8 cellular contexts compared by ENCODE assay signal in genomic region chr7:139482662-139483466, GRCh38. TPM values are rescaled to one million over a fixed set of nuclear protein-coding genes. Genes with fewer than 3 reads are reported as not detected.
DNase-seq lines count a peak whose midpoint lies in the region; ATAC-seq lines count a peak whose summit lies in the region.

No MANE protein-coding gene starts in this region.

- H3K4me3 Mint-ChIP-seq in activated CD4-positive, alpha-beta T cell treated with anti-CD3 and anti-CD28 coated beads for 36 hours = peak overlapping the region; percentile 35
- peak overlapping the region; percentile 44 for H3K4me3 Mint-ChIP-seq in activated T-helper 17 cell treated with anti-CD3 and anti-CD28 coated beads, Interleukin-2, amount 50 U/mL, for 72 hours

- H3K27ac ChIP-seq in iPS-20b (ENCODE audit: low read length) = no peak overlapping the region

- peak overlapping the region; percentile 70 for H3K4me3 ChIP-seq in iPS-20b (ENCODE audit: low read length)

- POLR2A ChIA-PET in activated CD4-positive, alpha-beta T cell treated with anti-CD3 and anti-CD28 coated beads for 36 hours (lab: Charles Lee) = no interaction called here

- H3K27me3 Mint-ChIP-seq in activated CD4-positive, alpha-beta T cell treated with anti-CD3 and anti-CD28 coated beads for 36 hours = peaks cover 31% of the 10 kb centered on the region
- peaks cover 22% of the 10 kb centered on the region for H3K27me3 Mint-ChIP-seq in activated T-helper 17 cell treated with anti-CD3 and anti-CD28 coated beads, Interleukin-2, amount 50 U/mL, for 72 hours

- peak; percentile 17 for ATAC-seq in activated CD4-positive, alpha-beta T cell treated with anti-CD3 and anti-CD28 coated beads for 36 hours
- peak; percentile 36 for ATAC-seq in HG03342 (IDR thresholded peaks at IDR 0.05; ENCODE audit: unreplicated experiment)
- ATAC-seq in activated T-helper 17 cell treated with anti-CD3 and anti-CD28 coated beads, Interleukin-2, amount 50 U/mL, for 72 hours (replicated peaks) = peak; percentile 18

- H3K9ac ChIP-seq in iPS-20b (ENCODE audit: low read depth, low read length) = peak overlapping the region; percentile 45

- no peaks in the 10 kb centered on the region for H3K36me3 Mint-ChIP-seq in activated CD4-positive, alpha-beta T cell treated with anti-CD3 and anti-CD28 coated beads for 36 hours (ENCODE audit: low read depth)
- no peaks in the 10 kb centered on the region for H3K36me3 Mint-ChIP-seq in activated T-helper 17 cell treated with anti-CD3 and anti-CD28 coated beads, Interleukin-2, amount 50 U/mL, for 72 hours (ENCODE audit: low read depth)

- intact Hi-C loops in activated CD4-positive, alpha-beta T cell treated with anti-CD3 and anti-CD28 coated beads for 36 hours (cut with DNase I, micrococcal nuclease) = no loop called here

- no peaks in the 10 kb centered on the region for H3K9me3 ChIP-seq in iPS-20b (ENCODE audit: insufficient read depth, low read depth, low read length)

- H3K27me3 ChIP-seq in iPS-20b (ENCODE audit: insufficient read depth, low read length) = peaks cover 45% of the 10 kb centered on the region

- no peaks in the 10 kb centered on the region for H3K36me3 ChIP-seq in iPS-20b (ENCODE audit: insufficient read depth, low read depth, low read length)

- no peak overlapping the region for H3K27ac Mint-ChIP-seq in activated CD4-positive, alpha-beta T cell treated with anti-CD3 and anti-CD28 coated beads for 36 hours
- H3K27ac Mint-ChIP-seq in activated T-helper 17 cell treated with anti-CD3 and anti-CD28 coated beads, Interleukin-2, amount 50 U/mL, for 72 hours = no peak overlapping the region

- CTCF ChIA-PET in activated CD4-positive, alpha-beta T cell treated with anti-CD3 and anti-CD28 coated beads for 36 hours (lab: Charles Lee) = interaction anchor here (0.6 to 1.8 kb wide), 4 partner anchors 16 to 843 kb away, joined by 3 to 6 read pairs (median 3); no protein-coding TSS in a partner anchor

- no peaks in the 10 kb centered on the region for H3K9me3 Mint-ChIP-seq in activated CD4-positive, alpha-beta T cell treated with anti-CD3 and anti-CD28 coated beads for 36 hours (ENCODE audit: low read depth)
- H3K9me3 Mint-ChIP-seq in activated T-helper 17 cell treated with anti-CD3 and anti-CD28 coated beads, Interleukin-2, amount 50 U/mL, for 72 hours = no peaks in the 10 kb centered on the region

- H3K4me1 Mint-ChIP-seq in activated CD4-positive, alpha-beta T cell treated with anti-CD3 and anti-CD28 coated beads for 36 hours = peaks cover 2% of the 10 kb centered on the region
- H3K4me1 Mint-ChIP-seq in activated T-helper 17 cell treated with anti-CD3 and anti-CD28 coated beads, Interleukin-2, amount 50 U/mL, for 72 hours = no peaks in the 10 kb centered on the region

- H3K4me1 ChIP-seq in iPS-20b (ENCODE audit: insufficient read depth, low read length) = no peaks in the 10 kb centered on the region

- peak; percentile 47 for DNase-seq in activated CD4-positive, alpha-beta T cell treated with anti-CD3 and anti-CD28 coated beads for 36 hours
- no peak for DNase-seq in activated CD4-positive, alpha-beta T cell treated with anti-CD3 and anti-CD28 coated beads for 1 hour
- peak; percentile 5 for DNase-seq in stimulated activated CD4-positive, alpha-beta T cell treated with anti-CD3 and anti-CD28 coated beads, Interleukin-1b, Interleukin-23, amount 100 ng/mL, for 48 hours
- no peak for DNase-seq in T-helper 9 cell
- DNase-seq in midbrain (lab: John Stamatoyannopoulos, UW) = no peak

RNA-seq across cellular contexts. Expression of gene KLRG2, which starts 0.6 kb away (rescaled TPM):
- total RNA-seq in activated CD4-positive, alpha-beta T cell treated with anti-CD3 and anti-CD28 coated beads for 36 hours = under 1 TPM; 0.60 to 0.62 TPM
- total RNA-seq in activated T-helper 17 cell treated with anti-CD3 and anti-CD28 coated beads, Interleukin-2, amount 50 U/mL, for 72 hours = not detected

RNA-seq across cellular contexts. Expression of gene CLEC2L, which starts 40.6 kb away (rescaled TPM):
- not detected for total RNA-seq in activated CD4-positive, alpha-beta T cell treated with anti-CD3 and anti-CD28 coated beads for 36 hours
- not detected for total RNA-seq in activated T-helper 17 cell treated with anti-CD3 and anti-CD28 coated beads, Interleukin-2, amount 50 U/mL, for 72 hours

Comparison
In these comparisons a context has a peak if more than half of its experiments do, and no peak if none do; other contexts are left out.
1. DNase-seq: peak in activated CD4-positive, alpha-beta T cell treated with anti-CD3 and anti-CD28 coated beads for 36 hours (single experiment) and stimulated activated CD4-positive, alpha-beta T cell treated with anti-CD3 and anti-CD28 coated beads, Interleukin-1b, Interleukin-23, amount 100 ng/mL, for 48 hours (single experiment); none in activated CD4-positive, alpha-beta T cell treated with anti-CD3 and anti-CD28 coated beads for 1 hour (single experiment), T-helper 9 cell (single experiment) and midbrain (single experiment).
2. Peak in every context shown above with its lines, with median percentiles within 50 percentile points of each other: ATAC-seq.